In the genomic region with DNA sequence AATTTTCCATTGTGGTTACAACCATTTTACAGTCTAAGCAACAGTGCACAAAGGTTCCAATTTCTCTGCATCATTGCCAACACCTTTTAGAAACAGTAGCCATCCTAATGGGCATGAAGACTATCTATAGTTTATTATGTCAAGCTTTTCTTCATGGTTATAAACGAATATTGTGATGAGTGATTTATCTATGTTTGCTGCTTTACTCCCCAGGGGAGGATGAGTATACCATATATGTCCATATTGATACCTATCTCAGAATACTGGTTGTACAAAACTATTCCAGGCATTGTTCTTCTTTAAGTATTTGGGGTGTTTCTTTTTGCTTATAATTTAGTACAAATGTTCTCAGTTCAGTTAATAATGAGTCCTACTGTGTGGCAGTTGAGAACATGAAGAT, we compare ENCODE assay signal across 31 cellular contexts.
DNase-seq lines count a peak whose midpoint lies in the region; ATAC-seq, FAIRE-seq and TF ChIP-seq lines count a peak whose summit lies in the region.
"Had no signal": no experiment of that assay in that cellular context is flagged by ENCODE, and none has a peak within 500 bp of the region (broad histone marks: within the 10 kb centered on the region; RNA-seq: fewer than 3 reads in every experiment).

No MANE protein-coding gene starts in this region.

- DNase-seq in activated CD8-positive, alpha-beta memory T cell treated with anti-CD3 and anti-CD28 coated beads, Interleukin-2, amount 10 ng/mL, durations not matched to agents 7 days and 5 days = no peak
- no peak for DNase-seq in activated CD8-positive, alpha-beta memory T cell treated with anti-CD3 and anti-CD28 coated beads, Interleukin-2, amount 50 U/mL, for 48 hours
- no peak for DNase-seq in CD8-positive, alpha-beta T cell
- no peak for DNase-seq in T-helper 17 cell
- DNase-seq in GM12878 (ENCODE audit: low read depth, low spot score) = no peak
- no peak for DNase-seq in effector memory CD8-positive, alpha-beta T cell
- DNase-seq in mesenchymal stem cell = no peak
- DNase-seq: activated gamma-delta T cell treated with Interleukin-2 at 50 U/mL for 16 hours; aorta; BE2C; Caco-2; DMS79; effector CD4-positive, alpha-beta T cell; erythroblast; GF-D8; left ventricle myocardium superior; naive B cell; NCI-H1694; NCI-H510A treated with DMSO at 0.1 percent for 48 hours; ovary; PC-9; tibial artery had no signal

- intact Hi-C loops in CD8-positive, alpha-beta T cell (cut with DNase I, micrococcal nuclease) = loop anchor here in 1 of 2 experiments (2.0 kb wide), 1 partner anchor 96 kb away; no protein-coding TSS in a partner anchor
- intact Hi-C loops in GM12878 (cut with micrococcal nuclease; ENCODE audit: unreplicated experiment) = no loop called here

- peaks cover 22% of the 10 kb centered on the region for H3K36me3 Mint-ChIP-seq in activated CD8-positive, alpha-beta memory T cell treated with anti-CD3 and anti-CD28 coated beads, Interleukin-2, amount 10 ng/mL, durations not matched to agents 7 days and 5 days
- H3K36me3 Mint-ChIP-seq in CD8-positive, alpha-beta T cell = no peaks in the 10 kb centered on the region
- H3K36me3 Mint-ChIP-seq in T-helper 17 cell (ENCODE audit: low read depth) = no peaks in the 10 kb centered on the region
- no peaks in the 10 kb centered on the region for H3K36me3 Mint-ChIP-seq in effector memory CD8-positive, alpha-beta T cell (ENCODE audit: insufficient read depth)
- H3K36me3 Mint-ChIP-seq: naive B cell had no signal

- peaks cover 96% of the 10 kb centered on the region for H3K4me1 ChIP-seq in CD8-positive, alpha-beta T cell (ENCODE audit: insufficient read depth, low read length)
- no peaks in the 10 kb centered on the region for H3K4me1 ChIP-seq in GM12878 (ENCODE audit: control insufficient read depth, insufficient read depth, low read length)
- H3K4me1 ChIP-seq in mesenchymal stem cell (ENCODE audit: control insufficient read depth, insufficient read depth, low read depth, low read length) = no peaks in the 10 kb centered on the region
- H3K4me1 ChIP-seq: Caco-2 had no signal

- no peak overlapping the region for H3K18ac ChIP-seq in mesenchymal stem cell (ENCODE audit: low read depth in 1 of 2, low read length in 2 of 2)

- H4K20me1 ChIP-seq in GM12878 (ENCODE audit: control insufficient read depth, insufficient read depth) = no peaks in the 10 kb centered on the region

- SMC1A ChIA-PET in GM12878 (lab: Charles Lee; ENCODE audit: uncharacterized antibody, unreplicated experiment) = no interaction called here

- TF ChIP-seq RAD21 in GM12878 (IDR thresholded peaks at IDR 0.05; ENCODE audit: insufficient read depth, low read depth, low read length) = no peak

- H3K9ac ChIP-seq in GM12878 (ENCODE audit: control insufficient read depth, insufficient read depth, low read length) = no peak overlapping the region
- no peak overlapping the region for H3K9ac ChIP-seq in mesenchymal stem cell (ENCODE audit: low read length)

- H3K36me3 ChIP-seq in CD8-positive, alpha-beta T cell (ENCODE audit: insufficient read depth, low read length) = no peaks in the 10 kb centered on the region
- H3K36me3 ChIP-seq in GM12878 (ENCODE audit: control insufficient read depth in 2 of 2, insufficient read depth in 2 of 2, low read length in 1 of 2) (no peaks in the 10 kb centered on the region), mesenchymal stem cell (ENCODE audit: control insufficient read depth in 1 of 2, insufficient read depth in 2 of 2, low read depth in 1 of 2, low read length in 2 of 2) (no peaks in the 10 kb centered on the region)
- H3K36me3 ChIP-seq: BE2C, ovary, tibial artery had no signal

- peak; percentile 4 for ATAC-seq in activated CD8-positive, alpha-beta memory T cell treated with anti-CD3 and anti-CD28 coated beads, Interleukin-2, amount 10 ng/mL, durations not matched to agents 7 days and 5 days
- ATAC-seq in CD8-positive, alpha-beta T cell = no peak
- ATAC-seq in T-helper 17 cell (no peak), GM12878 (no peak), HG03135 (IDR thresholded peaks at IDR 0.05; ENCODE audit: unreplicated experiment) (no peak)
- ATAC-seq in effector memory CD8-positive, alpha-beta T cell (replicated peaks) = no peak
- ATAC-seq: activated CD4-positive, CD25-positive, alpha-beta regulatory T cell treated with anti-CD3 and anti-CD28 coated beads, Interleukin-2, amount 50 U/mL, for 24 hours; HepG2; left ventricle myocardium superior; Right ventricle myocardium inferior had no signal

- peaks cover 80% of the 10 kb centered on the region for H3K4me1 Mint-ChIP-seq in activated CD8-positive, alpha-beta memory T cell treated with anti-CD3 and anti-CD28 coated beads, Interleukin-2, amount 10 ng/mL, durations not matched to agents 7 days and 5 days
- H3K4me1 Mint-ChIP-seq in CD8-positive, alpha-beta T cell (ENCODE audit: low read depth) = peaks cover 83% of the 10 kb centered on the region
- peaks cover 47% of the 10 kb centered on the region for H3K4me1 Mint-ChIP-seq in T-helper 17 cell
- peaks cover 16 to 19% of the 10 kb centered on the region in 2 donors for H3K4me1 Mint-ChIP-seq in effector memory CD8-positive, alpha-beta T cell (ENCODE audit: low read depth in 2 of 2)
- H3K4me1 Mint-ChIP-seq: naive B cell had no signal

- H3K4me3 ChIP-seq in CD8-positive, alpha-beta T cell (ENCODE audit: low read depth, low read length) = no peak overlapping the region
- H3K4me3 ChIP-seq in GM12878 (no peak overlapping the region), mesenchymal stem cell (ENCODE audit: insufficient read depth in 1 of 2, low read depth in 1 of 2, low read length in 2 of 2) (no peak overlapping the region)
- H3K4me3 ChIP-seq: ovary, PC-9, skin epidermis, tibial artery had no signal

- POLR2A ChIA-PET in CD8-positive, alpha-beta T cell (lab: Charles Lee) = no interaction called here
- POLR2A ChIA-PET in GM12878 (lab: Charles Lee) = no interaction called here

- H3K27me3 Mint-ChIP-seq in activated CD8-positive, alpha-beta memory T cell treated with anti-CD3 and anti-CD28 coated beads, Interleukin-2, amount 10 ng/mL, durations not matched to agents 7 days and 5 days = no peaks in the 10 kb centered on the region
- H3K27me3 Mint-ChIP-seq in CD8-positive, alpha-beta T cell (ENCODE audit: low read depth) = no peaks in the 10 kb centered on the region
- no peaks in the 10 kb centered on the region for H3K27me3 Mint-ChIP-seq in T-helper 17 cell
- no peaks in the 10 kb centered on the region for H3K27me3 Mint-ChIP-seq in effector memory CD8-positive, alpha-beta T cell

- no peak for TF ChIP-seq POLR2A in GM12878 (IDR thresholded peaks at IDR 0.05; ENCODE audit: low read depth, low read length)

- H4K8ac ChIP-seq in mesenchymal stem cell (ENCODE audit: low read length) = no peak overlapping the region

- no peaks in the 10 kb centered on the region for H3K27me3 ChIP-seq in CD8-positive, alpha-beta T cell (ENCODE audit: insufficient read depth, low read length)
- H3K27me3 ChIP-seq in GM12878 (replicated peaks in 1 of 2; ENCODE audit: control insufficient read depth in 2 of 2, insufficient read depth in 2 of 2, low read length in 1 of 2) (no peaks in the 10 kb centered on the region), mesenchymal stem cell (ENCODE audit: control insufficient read depth in 1 of 2, insufficient read depth in 1 of 2, low read length in 2 of 2) (no peaks in the 10 kb centered on the region)
- H3K27me3 ChIP-seq: BE2C, ovary, tibial artery had no signal

- CTCF ChIA-PET in activated CD8-positive, alpha-beta memory T cell treated with anti-CD3 and anti-CD28 coated beads, Interleukin-2, amount 10 ng/mL, durations not matched to agents 7 days and 5 days (lab: Charles Lee) = no interaction called here
- CTCF ChIA-PET in CD8-positive, alpha-beta T cell (lab: Charles Lee) = interaction anchor here (1.3 kb wide), 1 partner anchor 47 kb away, joined by 4 read pairs; no protein-coding TSS in a partner anchor
- CTCF ChIA-PET in GM12878 (lab: Yijun Ruan, JAX) = no interaction called here

- 0 out of 2 replicates have a peak overlapping the region, but pooled peaks have one; percentile 19 for H3K4me2 ChIP-seq in GM12878 (ENCODE audit: control insufficient read depth, insufficient read depth)
- H3K4me2 ChIP-seq in mesenchymal stem cell (ENCODE audit: low read length, poor library complexity, severe bottlenecking) = no peak overlapping the region
- H3K4me2 ChIP-seq: PC-9 had no signal

- no peak overlapping the region for H3K14ac ChIP-seq in mesenchymal stem cell (ENCODE audit: low read length in 2 of 2)

- H2AFZ ChIP-seq in GM12878 (ENCODE audit: control insufficient read depth, low read depth, low read length) (no peak overlapping the region), mesenchymal stem cell (ENCODE audit: low read depth, low read length) (no peak overlapping the region)
- H2AFZ ChIP-seq: PC-9 had no signal

- peak overlapping the region; percentile 95 for H3K27ac Mint-ChIP-seq in activated CD8-positive, alpha-beta memory T cell treated with anti-CD3 and anti-CD28 coated beads, Interleukin-2, amount 10 ng/mL, durations not matched to agents 7 days and 5 days
- peak overlapping the region; percentile 88 for H3K27ac Mint-ChIP-seq in CD8-positive, alpha-beta T cell
- H3K27ac Mint-ChIP-seq in T-helper 17 cell = peak overlapping the region; percentile 91
- peak overlapping the region in 1 of 2 donors; percentile 38 for H3K27ac Mint-ChIP-seq in effector memory CD8-positive, alpha-beta T cell

- H3K23ac ChIP-seq in mesenchymal stem cell (ENCODE audit: low read length in 2 of 2) = no peak overlapping the region

- no peaks in the 10 kb centered on the region for H3K9me3 ChIP-seq in CD8-positive, alpha-beta T cell (ENCODE audit: low read length)
- H3K9me3 ChIP-seq in T-helper 17 cell (ENCODE audit: control insufficient read depth, low read length, poor library complexity, severe bottlenecking) (no peaks in the 10 kb centered on the region), GM12878 (replicated peaks; ENCODE audit: control insufficient read depth, insufficient read depth, low read length) (no peaks in the 10 kb centered on the region), mesenchymal stem cell (ENCODE audit: control insufficient read depth, low read length) (no peaks in the 10 kb centered on the region)
- H3K9me3 ChIP-seq: BE2C, Caco-2, ovary, tibial artery had no signal

- no peak overlapping the region for H2AK5ac ChIP-seq in mesenchymal stem cell (ENCODE audit: low read length, severe bottlenecking)

- H2BK12ac ChIP-seq in mesenchymal stem cell (ENCODE audit: low read length in 2 of 2) = no peak overlapping the region

- RAD21 ChIA-PET in GM12878 (lab: Charles Lee; ENCODE audit: unreplicated experiment) = no interaction called here

- no peak overlapping the region for H4K91ac ChIP-seq in mesenchymal stem cell (ENCODE audit: low read length)

- no peak for FAIRE-seq in GM12878 (lab: Jason Lieb, UNC)
- FAIRE-seq: colon, GM19239, H54, HepG2, keratinocyte had no signal

- TF ChIP-seq EP300 in GM12878 (IDR thresholded peaks at IDR 0.05; ENCODE audit: borderline replicate concordance in 1 of 2, control insufficient read depth in 1 of 2, low read depth in 2 of 2, low read length in 2 of 2) = no peak

- in situ Hi-C loops in GM12878 (cut with MboI) = no loop called here

- WGBS in GM12878 (ENCODE audit: insufficient coverage, insufficient replicate concordance, low lambda C conversion rate, missing lambda C conversion rate) = 0% methylated on average over 1 of the region's 1 CpG
- no CpG with 5 or more reads among the region's 1 CpG for WGBS in mesenchymal stem cell

- H2BK15ac ChIP-seq in mesenchymal stem cell (ENCODE audit: low read depth, poor library complexity, severe bottlenecking) = no peak overlapping the region

- no peaks in the 10 kb centered on the region for H3K9me3 Mint-ChIP-seq in activated CD8-positive, alpha-beta memory T cell treated with anti-CD3 and anti-CD28 coated beads, Interleukin-2, amount 10 ng/mL, durations not matched to agents 7 days and 5 days (ENCODE audit: low read depth)
- peaks cover 2% of the 10 kb centered on the region for H3K9me3 Mint-ChIP-seq in CD8-positive, alpha-beta T cell
- no peaks in the 10 kb centered on the region for H3K9me3 Mint-ChIP-seq in effector memory CD8-positive, alpha-beta T cell
- H3K9me3 Mint-ChIP-seq: naive B cell had no signal

- no peak overlapping the region for H3K4ac ChIP-seq in mesenchymal stem cell (ENCODE audit: low read depth in 1 of 2, low read length in 2 of 2)

- H2BK5ac ChIP-seq in mesenchymal stem cell (ENCODE audit: low read depth, low read length, poor library complexity, severe bottlenecking) = no peak overlapping the region

- no TSS peak for BruUV-seq in GM12878 (replicated peaks; lab: Mats Ljungman, UMichigan)

- H3K27ac ChIP-seq in CD8-positive, alpha-beta T cell (ENCODE audit: low read depth, low read length) = no peak overlapping the region
- no peak overlapping the region for H3K27ac ChIP-seq in GM12878 (ENCODE audit: control insufficient read depth, insufficient read depth)
- H3K27ac ChIP-seq in mesenchymal stem cell (ENCODE audit: low read length, poor library complexity, severe bottlenecking) = no peak overlapping the region
- H3K27ac ChIP-seq: ovary, PC-9, skin epidermis, tibial artery had no signal

- no peak overlapping the region for H2BK120ac ChIP-seq in mesenchymal stem cell (ENCODE audit: low read depth, low read length)

- H3K4me3 Mint-ChIP-seq in activated CD8-positive, alpha-beta memory T cell treated with anti-CD3 and anti-CD28 coated beads, Interleukin-2, amount 10 ng/mL, durations not matched to agents 7 days and 5 days = peak overlapping the region; percentile 56
- peak overlapping the region; percentile 38 for H3K4me3 Mint-ChIP-seq in CD8-positive, alpha-beta T cell
- H3K4me3 Mint-ChIP-seq in T-helper 17 cell = peak overlapping the region; percentile 1
- H3K4me3 Mint-ChIP-seq in effector memory CD8-positive, alpha-beta T cell = peak overlapping the region in 1 of 2 donors; percentile 7
- H3K4me3 Mint-ChIP-seq: naive B cell had no signal

- TF ChIP-seq CTCF in CD8-positive, alpha-beta T cell (IDR thresholded peaks at IDR 0.05) = no peak
- TF ChIP-seq CTCF in GM12878 (IDR thresholded peaks at IDR 0.05 in 2 of 3, conservative IDR thresholded peaks at IDR 0.05 in 1 of 3; ENCODE audit: control insufficient read depth in 2 of 3, extremely low read depth in 1 of 3, insufficient read depth in 1 of 3, low read depth in 3 of 3, low read length in 3 of 3) = no peak

- H3K79me2 ChIP-seq in GM12878 (ENCODE audit: control insufficient read depth, insufficient read depth, low read length) = no peaks in the 10 kb centered on the region

- peaks cover 23% of the 10 kb centered on the region for H3K79me1 ChIP-seq in mesenchymal stem cell (replicated peaks; ENCODE audit: low read length, poor library complexity, severe bottlenecking)
